ENCODE assay signal across 8 cellular contexts in the genomic region with DNA sequence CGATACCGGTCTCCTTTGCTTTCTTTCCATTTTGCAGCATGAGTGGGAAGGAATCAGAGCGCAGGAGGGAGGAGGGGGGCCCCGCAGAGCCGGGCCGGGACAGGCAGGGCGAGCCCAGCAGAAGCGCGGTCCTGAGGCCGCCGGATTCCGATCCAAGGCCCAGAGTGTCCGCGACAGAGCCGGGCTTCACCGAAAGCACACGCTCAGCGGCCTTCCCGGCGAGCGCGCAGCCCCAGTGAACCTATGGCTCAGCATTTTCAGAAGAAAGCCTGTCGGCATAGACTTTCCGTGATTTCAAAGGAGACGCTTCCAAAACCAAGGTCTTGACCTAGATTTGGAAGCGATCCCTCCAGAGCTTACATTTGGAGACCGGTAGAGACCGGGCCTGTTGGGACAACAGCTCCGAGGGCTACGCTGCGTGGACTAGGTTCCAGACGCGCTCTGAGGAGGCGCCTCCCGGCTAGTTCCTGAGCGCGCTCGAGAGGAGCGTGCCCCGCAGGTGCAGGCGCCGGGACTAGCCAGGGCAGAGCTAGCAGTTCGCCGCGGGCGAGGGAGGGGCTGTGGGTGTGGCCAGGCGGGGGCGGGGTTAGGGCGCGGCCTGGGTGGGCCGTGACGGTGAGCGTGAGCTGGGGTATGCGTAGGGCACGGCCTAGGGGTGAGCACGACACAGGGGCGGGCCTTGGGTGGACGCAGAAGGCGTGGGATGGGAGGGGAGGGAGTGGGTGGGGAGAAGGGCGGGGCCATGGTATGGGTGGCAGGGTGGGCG. TPM values are rescaled to one million over a fixed set of nuclear protein-coding genes. Genes with fewer than 3 reads are reported as not detected.
DNase-seq lines count a peak whose midpoint lies in the region; ATAC-seq and TF ChIP-seq lines count a peak whose summit lies in the region.

No MANE protein-coding gene starts in this region.

- H3K36me3 Mint-ChIP-seq in activated naive CD8-positive, alpha-beta T cell treated with anti-CD3 and anti-CD28 coated beads, Interleukin-2, amount 10 ng/mL, durations not matched to agents 7 days and 5 days: no peaks in the 10 kb centered on the region

- WGBS in tibial nerve, 2 donors: 0 to 2% methylated on average over 25 to 42 of the region's 61 CpGs

- H3K4me3 ChIP-seq in GM12864 (ENCODE audit: low read depth, low read length): peak overlapping the region; percentile 54
- peak overlapping the region; percentile 48 for H3K4me3 ChIP-seq in parathyroid adenoma (ENCODE audit: low read depth, low read length)
- H3K4me3 ChIP-seq in tibial nerve: peak overlapping the region; percentile 43 to 79 (median 68)

- POLR2A ChIA-PET in activated naive CD8-positive, alpha-beta T cell treated with anti-CD3 and anti-CD28 coated beads, Interleukin-2, amount 10 ng/mL, durations not matched to agents 7 days and 5 days (lab: Charles Lee): interaction anchor here (0.9 to 1.3 kb wide), 4 partner anchors 13 to 53 kb away, joined by 3 to 9 read pairs (median 8); partner anchors contain the start of genes JMJD4 and SNAP47

- peaks cover 16% of the 10 kb centered on the region for H3K27me3 Mint-ChIP-seq in activated naive CD8-positive, alpha-beta T cell treated with anti-CD3 and anti-CD28 coated beads, Interleukin-2, amount 10 ng/mL, durations not matched to agents 7 days and 5 days

- H3K27me3 ChIP-seq in parathyroid adenoma (ENCODE audit: control insufficient read depth, insufficient read depth, low read length): no peaks in the 10 kb centered on the region
- H3K27me3 ChIP-seq in tibial nerve: no peaks in the 10 kb centered on the region

- peak; percentile 19 to 72 for TF ChIP-seq EP300 in tibial nerve (IDR thresholded peaks at IDR 0.05)

- peak in 1 of 2 donors; percentile 56 for TF ChIP-seq POLR2A in tibial nerve (IDR thresholded peaks at IDR 0.05)

- H3K36me3 ChIP-seq in parathyroid adenoma (ENCODE audit: control insufficient read depth, insufficient read depth, low read length): no peaks in the 10 kb centered on the region
- no peaks in the 10 kb centered on the region for H3K36me3 ChIP-seq in tibial nerve

- no peaks in the 10 kb centered on the region for H3K9me3 Mint-ChIP-seq in activated naive CD8-positive, alpha-beta T cell treated with anti-CD3 and anti-CD28 coated beads, Interleukin-2, amount 10 ng/mL, durations not matched to agents 7 days and 5 days

- H3K4me1 Mint-ChIP-seq in activated naive CD8-positive, alpha-beta T cell treated with anti-CD3 and anti-CD28 coated beads, Interleukin-2, amount 10 ng/mL, durations not matched to agents 7 days and 5 days: peaks cover 5% of the 10 kb centered on the region

- H3K9me3 ChIP-seq in parathyroid adenoma (ENCODE audit: control insufficient read depth, low read length) (no peaks in the 10 kb centered on the region), tibial nerve (no peaks in the 10 kb centered on the region)

- H3K27ac ChIP-seq in parathyroid adenoma (peak overlapping the region; percentile 65), tibial nerve (peak overlapping the region; percentile 57 to 87 (median 80))

- intact Hi-C loops in Right ventricle myocardium superior (cut with DNase I): no loop called here

- H3K4me1 ChIP-seq in parathyroid adenoma (peaks cover 2% of the 10 kb centered on the region), tibial nerve (peaks cover 0 to 23% (median 12%) of the 10 kb centered on the region in 4 donors)

- peak overlapping the region; percentile 77 for H3K4me3 Mint-ChIP-seq in activated naive CD8-positive, alpha-beta T cell treated with anti-CD3 and anti-CD28 coated beads, Interleukin-2, amount 10 ng/mL, durations not matched to agents 7 days and 5 days

- peak; percentile 88 for ATAC-seq in HG02623 (IDR thresholded peaks at IDR 0.05; ENCODE audit: unreplicated experiment)
- peak; percentile 94 for ATAC-seq in activated naive CD8-positive, alpha-beta T cell treated with anti-CD3 and anti-CD28 coated beads, Interleukin-2, amount 10 ng/mL, durations not matched to agents 7 days and 5 days (ENCODE audit: low read depth)
- ATAC-seq in Right ventricle myocardium superior (ENCODE audit: poor library complexity): peak; percentile 95

- peak overlapping the region; percentile 78 for H3K4me2 ChIP-seq in parathyroid adenoma (ENCODE audit: low read length)

- peak; percentile 80 for DNase-seq in GM12864 (ENCODE audit: low read depth)
- peak; percentile 95 for DNase-seq in NCI-H1092 treated with DMSO at 0.1 percent for 48 hours (lab: John Stamatoyannopoulos, UW)
- peak; percentile 93 for DNase-seq in SKM-1 treated with dmso at 0.1 percent for 144 hours (lab: John Stamatoyannopoulos, UW; ENCODE audit: unreplicated experiment)
- peak; percentile 90 for DNase-seq in activated naive CD8-positive, alpha-beta T cell treated with anti-CD3 and anti-CD28 coated beads, Interleukin-2, amount 10 ng/mL, durations not matched to agents 7 days and 5 days
- peak; percentile 95 for DNase-seq in Right ventricle myocardium superior
- DNase-seq in tibial nerve (ENCODE audit: low spot score in 2 of 2): peak; percentile 79 to 83

- no peaks in the 10 kb centered on the region for H3K79me2 ChIP-seq in parathyroid adenoma

- H2AFZ ChIP-seq in parathyroid adenoma: peak overlapping the region; percentile 93

- H3K9ac ChIP-seq in parathyroid adenoma: no peak overlapping the region

- TF ChIP-seq CTCF in GM12864 (IDR thresholded peaks at IDR 0.05; ENCODE audit: low read depth, low read length, missing control alignments) (no peak), parathyroid adenoma (IDR thresholded peaks at IDR 0.05) (no peak), tibial nerve (IDR thresholded peaks at IDR 0.05) (no peak)

- H3K27ac Mint-ChIP-seq in activated naive CD8-positive, alpha-beta T cell treated with anti-CD3 and anti-CD28 coated beads, Interleukin-2, amount 10 ng/mL, durations not matched to agents 7 days and 5 days: peak overlapping the region; percentile 49

RNA-seq across cellular contexts. Expression of gene PRSS38, which starts 27.8 kb away (rescaled TPM):
- not detected for total RNA-seq in activated naive CD8-positive, alpha-beta T cell treated with anti-CD3 and anti-CD28 coated beads, Interleukin-2, amount 10 ng/mL, durations not matched to agents 7 days and 5 days
- not detected for total RNA-seq in Right ventricle myocardium superior
- total RNA-seq in tibial nerve: not detected

RNA-seq across cellular contexts. Expression of gene SNAP47, which starts 52.5 kb away (rescaled TPM):
- 10 to 100 TPM; 29.0 to 29.2 TPM for total RNA-seq in activated naive CD8-positive, alpha-beta T cell treated with anti-CD3 and anti-CD28 coated beads, Interleukin-2, amount 10 ng/mL, durations not matched to agents 7 days and 5 days
- total RNA-seq in Right ventricle myocardium superior (23.6 TPM), tibial nerve (10 to 100 TPM; 49.4 to 69.9 (median 62.8) TPM)

RNA-seq across cellular contexts. Expression of gene JMJD4, which starts 52.6 kb away (rescaled TPM):
- total RNA-seq in activated naive CD8-positive, alpha-beta T cell treated with anti-CD3 and anti-CD28 coated beads, Interleukin-2, amount 10 ng/mL, durations not matched to agents 7 days and 5 days: 10 to 100 TPM; 20.4 to 21.6 TPM
- total RNA-seq in Right ventricle myocardium superior: 6.6 TPM
- 10 to 100 TPM; 33.4 to 45.3 (median 40.6) TPM for total RNA-seq in tibial nerve

Comparison
In these comparisons a context has a peak if more than half of its experiments do, and no peak if none do; other contexts are left out.
1. Peak in every context shown above with its lines: DNase-seq, ATAC-seq, H3K4me3 ChIP-seq and H3K27ac ChIP-seq.